Comparison of ENCODE assay signal across 8 cellular contexts in the genomic region with DNA sequence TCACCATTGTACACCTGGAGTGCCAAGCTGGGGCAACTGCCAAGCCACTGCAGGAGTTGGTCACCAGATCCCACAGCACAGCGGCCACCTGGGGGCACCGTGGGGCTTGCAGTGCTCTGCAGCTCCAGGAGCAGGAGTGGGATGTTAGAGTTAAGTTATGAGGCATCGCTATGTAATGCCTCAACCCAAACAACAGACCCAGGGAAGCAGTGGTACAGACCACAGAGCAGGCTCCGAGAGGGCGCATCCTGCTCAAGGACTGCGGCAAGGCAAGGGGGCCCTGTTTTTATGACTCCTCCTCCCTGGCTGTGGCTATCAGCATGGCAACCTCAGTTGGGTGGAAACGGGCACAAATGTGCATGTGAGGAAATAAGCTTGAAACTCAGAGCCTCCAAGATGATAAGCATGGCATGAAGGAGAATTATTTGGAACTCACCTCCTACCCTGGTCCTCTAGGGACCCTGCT.
DNase-seq lines count a peak whose midpoint lies in the region; ATAC-seq and TF ChIP-seq lines count a peak whose summit lies in the region.

No MANE protein-coding gene starts in this region.

- ATAC-seq in activated naive CD8-positive, alpha-beta T cell treated with anti-CD3 and anti-CD28 coated beads, Interleukin-2, amount 10 ng/mL, durations not matched to agents 7 days and 5 days (ENCODE audit: low read depth): peak; percentile 97
- ATAC-seq in Right ventricle myocardium superior (ENCODE audit: poor library complexity) (peak; percentile 96), GM19467 (IDR thresholded peaks at IDR 0.05; ENCODE audit: unreplicated experiment) (no peak)

- DNase-seq in LNCaP clone FGC (ENCODE audit: low read depth) (no peak), SW480 (ENCODE audit: low spot score) (peak; percentile 84), Right ventricle myocardium superior (peak; percentile 90), posterior vena cava (ENCODE audit: low spot score) (peak; percentile 93), type B pancreatic cell (ENCODE audit: extremely low spot score, unreplicated experiment) (no peak)
- DNase-seq in activated naive CD8-positive, alpha-beta T cell treated with anti-CD3 and anti-CD28 coated beads, Interleukin-2, amount 10 ng/mL, durations not matched to agents 7 days and 5 days: peak; percentile 75

- no peaks in the 10 kb centered on the region for H3K9me3 Mint-ChIP-seq in activated naive CD8-positive, alpha-beta T cell treated with anti-CD3 and anti-CD28 coated beads, Interleukin-2, amount 10 ng/mL, durations not matched to agents 7 days and 5 days
- H3K9me3 Mint-ChIP-seq in type B pancreatic cell: no peaks in the 10 kb centered on the region

- TF ChIP-seq CTCF in DOHH2 (IDR thresholded peaks at IDR 0.05; ENCODE audit: low read depth, low read length, poor library complexity, severe bottlenecking): peak; percentile 42
- peak; percentile 76 for TF ChIP-seq CTCF in LNCaP clone FGC (IDR thresholded peaks at IDR 0.05; ENCODE audit: control insufficient read depth, extremely low read depth, insufficient read depth)
- peak; percentile 66 for TF ChIP-seq CTCF in type B pancreatic cell (conservative IDR thresholded peaks at IDR 0.05)

- POLR2A ChIA-PET in activated naive CD8-positive, alpha-beta T cell treated with anti-CD3 and anti-CD28 coated beads, Interleukin-2, amount 10 ng/mL, durations not matched to agents 7 days and 5 days (lab: Charles Lee): interaction anchor here (0.8 to 4.0 kb wide), 14 partner anchors 10 to 559 kb away, joined by 3 to 42 read pairs (median 4); a partner anchor contains a TSS

- no peaks in the 10 kb centered on the region for H3K79me2 ChIP-seq in DOHH2 (ENCODE audit: control insufficient read depth, low read length)

- H4K20me1 ChIP-seq in DOHH2 (ENCODE audit: control insufficient read depth, insufficient read depth, low read depth, low read length): no peaks in the 10 kb centered on the region

- peaks cover 30% of the 10 kb centered on the region for H3K4me1 Mint-ChIP-seq in activated naive CD8-positive, alpha-beta T cell treated with anti-CD3 and anti-CD28 coated beads, Interleukin-2, amount 10 ng/mL, durations not matched to agents 7 days and 5 days
- peaks cover 4% of the 10 kb centered on the region for H3K4me1 Mint-ChIP-seq in type B pancreatic cell (ENCODE audit: unreplicated experiment)

- H3K4me1 ChIP-seq in DOHH2 (ENCODE audit: control insufficient read depth, low read length): no peaks in the 10 kb centered on the region

- no peaks in the 10 kb centered on the region for H3K27me3 Mint-ChIP-seq in activated naive CD8-positive, alpha-beta T cell treated with anti-CD3 and anti-CD28 coated beads, Interleukin-2, amount 10 ng/mL, durations not matched to agents 7 days and 5 days
- peaks cover 9% of the 10 kb centered on the region for H3K27me3 Mint-ChIP-seq in type B pancreatic cell

- H3K4me2 ChIP-seq in DOHH2 (ENCODE audit: low read length): no peak overlapping the region

- peaks cover 39% of the 10 kb centered on the region for H3K27me3 ChIP-seq in DOHH2 (ENCODE audit: control insufficient read depth, low read length)

- no peaks in the 10 kb centered on the region for H3F3A ChIP-seq in DOHH2 (ENCODE audit: control insufficient read depth, insufficient read depth)

- no peaks in the 10 kb centered on the region for H3K36me3 ChIP-seq in DOHH2 (ENCODE audit: control insufficient read depth, low read length)

- H3K27ac ChIP-seq in DOHH2 (ENCODE audit: low read depth, low read length): no peak overlapping the region

- H3K4me3 ChIP-seq in DOHH2 (ENCODE audit: low read length): no peak overlapping the region
- H3K4me3 ChIP-seq in LNCaP clone FGC (ENCODE audit: low read depth, low read length): no peak overlapping the region

- intact Hi-C loops in Right ventricle myocardium superior (cut with DNase I) (loop anchor here (5.0 to 10.0 kb wide), 2 partner anchors 61 to 109 kb away; a partner anchor contains a TSS), posterior vena cava (cut with DNase I) (loop anchor here (5.0 to 10.0 kb wide), 3 partner anchors 101 to 189 kb away; a partner anchor contains a TSS)

- peaks cover 4% of the 10 kb centered on the region for H3K36me3 Mint-ChIP-seq in activated naive CD8-positive, alpha-beta T cell treated with anti-CD3 and anti-CD28 coated beads, Interleukin-2, amount 10 ng/mL, durations not matched to agents 7 days and 5 days
- no peaks in the 10 kb centered on the region for H3K36me3 Mint-ChIP-seq in type B pancreatic cell

- H3K4me3 Mint-ChIP-seq in activated naive CD8-positive, alpha-beta T cell treated with anti-CD3 and anti-CD28 coated beads, Interleukin-2, amount 10 ng/mL, durations not matched to agents 7 days and 5 days: peak overlapping the region; percentile 50
- H3K4me3 Mint-ChIP-seq in type B pancreatic cell: no peak overlapping the region

- no peaks in the 10 kb centered on the region for H3K9me2 ChIP-seq in DOHH2 (replicated peaks; ENCODE audit: control insufficient read depth, low read length)

- H3K27ac Mint-ChIP-seq in activated naive CD8-positive, alpha-beta T cell treated with anti-CD3 and anti-CD28 coated beads, Interleukin-2, amount 10 ng/mL, durations not matched to agents 7 days and 5 days: peak overlapping the region; percentile 78
- H3K27ac Mint-ChIP-seq in type B pancreatic cell: no peak overlapping the region

- no peaks in the 10 kb centered on the region for H3K9me3 ChIP-seq in DOHH2 (ENCODE audit: control insufficient read depth, insufficient read depth, low read length)

Comparison
In these comparisons a context has a peak if more than half of its experiments do, and no peak if none do; other contexts are left out.
1. DNase-seq: peak in SW480 (single experiment), activated naive CD8-positive, alpha-beta T cell treated with anti-CD3 and anti-CD28 coated beads, Interleukin-2, amount 10 ng/mL, durations not matched to agents 7 days and 5 days (single experiment), Right ventricle myocardium superior (single experiment) and posterior vena cava (single experiment); none in LNCaP clone FGC (single experiment) and type B pancreatic cell (single experiment).
2. Peak in every context shown above with its lines, with median percentiles within 50 percentile points of each other: CTCF ChIP-seq.